Comparison of ENCODE assay signal across 8 cellular contexts in the genomic region with DNA sequence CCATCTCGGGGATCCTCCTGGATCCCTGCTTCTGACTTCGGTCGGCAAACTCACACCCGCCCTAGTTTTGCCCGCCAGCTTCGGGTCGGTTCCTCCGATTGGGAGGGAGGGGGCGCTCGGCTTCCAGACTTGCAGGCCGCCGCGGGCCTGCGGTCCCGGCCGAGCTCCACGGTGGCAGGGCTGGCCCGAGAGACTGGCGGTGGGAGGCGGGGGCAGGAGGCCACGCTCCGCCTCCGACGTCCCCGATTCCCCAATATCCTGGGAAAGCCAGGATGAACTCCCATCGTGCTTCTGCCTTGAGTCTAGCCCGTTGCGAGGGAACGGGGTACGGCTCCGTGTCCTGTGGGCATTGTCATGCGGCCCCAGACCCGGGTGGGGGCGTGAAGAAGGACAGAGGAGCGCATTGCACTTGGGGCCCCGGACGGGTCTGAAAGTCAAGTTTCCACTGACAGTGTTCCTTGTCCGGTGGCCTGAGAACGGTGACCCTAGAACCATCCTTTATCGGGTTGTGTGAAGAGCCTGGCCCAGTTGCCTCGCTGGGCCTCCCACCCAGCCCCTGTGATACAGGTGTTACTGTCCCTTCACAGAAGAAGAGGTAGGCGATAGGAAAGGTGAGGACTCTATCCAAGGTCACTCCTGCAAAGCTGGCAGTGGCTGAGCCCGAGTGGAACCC. TPM values are rescaled to one million over a fixed set of nuclear protein-coding genes. Genes with fewer than 3 reads are reported as not detected.
DNase-seq lines count a peak whose midpoint lies in the region; ATAC-seq and TF ChIP-seq lines count a peak whose summit lies in the region.

No MANE protein-coding gene starts in this region.

- H3K9me3 Mint-ChIP-seq in activated naive CD4-positive, alpha-beta T cell treated with anti-CD3 and anti-CD28 coated beads, Interleukin-2, amount 50 U/mL, for 24 hours, result no peaks in the 10 kb centered on the region
- H3K9me3 Mint-ChIP-seq in glutamatergic neuron (ENCODE audit: unreplicated experiment), result peaks cover 1% of the 10 kb centered on the region

- H4K20me1 ChIP-seq in osteoblast (ENCODE audit: insufficient read depth, low read length), result peaks cover 4% of the 10 kb centered on the region

- H3K27ac ChIP-seq in Panc1 (ENCODE audit: low read length) (0 out of 2 replicates have a peak overlapping the region, but pooled peaks have one; percentile 34), osteoblast (ENCODE audit: low read depth, low read length) (no peak overlapping the region), tibial artery (peak overlapping the region; percentile 80 to 82)

- intact Hi-C loops in Panc1 (cut with micrococcal nuclease; ENCODE audit: unreplicated experiment) (loop anchor here (2.0 to 10.0 kb wide), 4 partner anchors 94 to 731 kb away; no protein-coding TSS in a partner anchor), tibial artery (cut with DNase I; ENCODE audit: low total_unique reads) (loop anchor here (2.0 to 10.0 kb wide), 3 partner anchors 94 to 731 kb away; no protein-coding TSS in a partner anchor)

- no peaks in the 10 kb centered on the region for H3K36me3 Mint-ChIP-seq in activated naive CD4-positive, alpha-beta T cell treated with anti-CD3 and anti-CD28 coated beads, Interleukin-2, amount 50 U/mL, for 24 hours
- no peaks in the 10 kb centered on the region for H3K36me3 Mint-ChIP-seq in glutamatergic neuron (ENCODE audit: unreplicated experiment)

- CTCF ChIA-PET in Panc1 (lab: Charles Lee), result interaction anchor here (0.5 to 1.8 kb wide), 7 partner anchors 32 to 414 kb away, joined by 3 to 11 read pairs (median 4); no protein-coding TSS in a partner anchor

- H3K27ac Mint-ChIP-seq in activated naive CD4-positive, alpha-beta T cell treated with anti-CD3 and anti-CD28 coated beads, Interleukin-2, amount 50 U/mL, for 24 hours, result no peak overlapping the region
- H3K27ac Mint-ChIP-seq in glutamatergic neuron (ENCODE audit: unreplicated experiment), result no peak overlapping the region

- POLR2A ChIA-PET in Panc1 (lab: Charles Lee), result interaction anchor here (0.6 kb wide), 2 partner anchors 9 to 337 kb away, joined by 3 to 4 read pairs; no protein-coding TSS in a partner anchor

- DNase-seq in GDM1 (lab: John Stamatoyannopoulos, UW) (peak; percentile 25), Panc1 (ENCODE audit: low read depth, low spot score) (peak; percentile 13), glutamatergic neuron (peak; percentile 88), osteoblast (ENCODE audit: insufficient read length, low spot score, missing footprints) (peak; percentile 98), tibial artery (peak; percentile 82 to 89), NCI-H187 treated with DMSO at 0.1 percent for 48 hours (lab: John Stamatoyannopoulos, UW) (no peak)

- H3K36me3 ChIP-seq in Panc1 (ENCODE audit: control insufficient read depth, insufficient read depth, low read length) (no peaks in the 10 kb centered on the region), osteoblast (ENCODE audit: insufficient read depth, low read length) (no peaks in the 10 kb centered on the region), tibial artery (no peaks in the 10 kb centered on the region)

- H3K9me3 ChIP-seq in Panc1 (ENCODE audit: control insufficient read depth, insufficient read depth, low read depth, low read length) (no peaks in the 10 kb centered on the region), osteoblast (ENCODE audit: low read depth, low read length) (no peaks in the 10 kb centered on the region), tibial artery (no peaks in the 10 kb centered on the region)

- ATAC-seq in HG03378 (IDR thresholded peaks at IDR 0.05; ENCODE audit: unreplicated experiment) (peak; percentile 50), Panc1 (peak; percentile 76)

- TF ChIP-seq CTCF in Panc1 (IDR thresholded peaks at IDR 0.05) (peak; percentile 92), glutamatergic neuron (IDR thresholded peaks at IDR 0.05; ENCODE audit: partially characterized antibody, unreplicated experiment) (peak; percentile 75), osteoblast (IDR thresholded peaks at IDR 0.05; ENCODE audit: extremely low read depth, low read depth, low read length) (peak; percentile 65), tibial artery (IDR thresholded peaks at IDR 0.05) (peak; percentile 91 to 92)

- peaks cover 22% of the 10 kb centered on the region for H3K4me1 Mint-ChIP-seq in activated naive CD4-positive, alpha-beta T cell treated with anti-CD3 and anti-CD28 coated beads, Interleukin-2, amount 50 U/mL, for 24 hours
- peaks cover 20% of the 10 kb centered on the region for H3K4me1 Mint-ChIP-seq in glutamatergic neuron (ENCODE audit: low read depth, unreplicated experiment)

- peaks cover 12% of the 10 kb centered on the region for H3K4me1 ChIP-seq in Panc1 (ENCODE audit: control insufficient read depth, insufficient read depth, low read length)
- H3K4me1 ChIP-seq in osteoblast (ENCODE audit: insufficient read depth, low read length), result peaks cover 15% of the 10 kb centered on the region
- peaks cover 0 to 45% (median 38%) of the 10 kb centered on the region in 4 donors for H3K4me1 ChIP-seq in tibial artery

- H3K27me3 Mint-ChIP-seq in activated naive CD4-positive, alpha-beta T cell treated with anti-CD3 and anti-CD28 coated beads, Interleukin-2, amount 50 U/mL, for 24 hours, result peaks cover 31% of the 10 kb centered on the region
- H3K27me3 Mint-ChIP-seq in glutamatergic neuron (ENCODE audit: unreplicated experiment), result peaks cover 14% of the 10 kb centered on the region

- H3K4me3 ChIP-seq in Panc1 (ENCODE audit: low read depth in 2 of 2, low read length in 2 of 2) (peak overlapping the region; percentile 8 to 57; a peak in 3 of 4 replicates), osteoblast (ENCODE audit: insufficient read depth, low read length) (peak overlapping the region; percentile 55), tibial artery (peak overlapping the region; percentile 57 to 78)

- H3K4me2 ChIP-seq in osteoblast (ENCODE audit: insufficient read depth, low read length), result peak overlapping the region; percentile 79

- H2AFZ ChIP-seq in osteoblast (ENCODE audit: low read length), result peak overlapping the region; percentile 68

- in situ Hi-C loops in Panc1 (cut with HindIII; ENCODE audit: low pct_unique_long_range_greater_than_20kb, low sequenced_read_pairs), result no loop called here

- H3K4me3 Mint-ChIP-seq in activated naive CD4-positive, alpha-beta T cell treated with anti-CD3 and anti-CD28 coated beads, Interleukin-2, amount 50 U/mL, for 24 hours, result peak overlapping the region; percentile 62
- no peak overlapping the region for H3K4me3 Mint-ChIP-seq in glutamatergic neuron (ENCODE audit: unreplicated experiment)

- no TSS peak for BruUV-seq in Panc1 (replicated peaks; lab: Mats Ljungman, UMichigan)

- H3K79me2 ChIP-seq in osteoblast (ENCODE audit: insufficient read depth, low read length), result no peaks in the 10 kb centered on the region

- H3K27me3 ChIP-seq in Panc1 (ENCODE audit: control insufficient read depth, insufficient read depth, low read length) (no peaks in the 10 kb centered on the region), osteoblast (ENCODE audit: insufficient read depth, low read length) (peaks cover 33% of the 10 kb centered on the region), tibial artery (peaks cover 0 to 55% of the 10 kb centered on the region in 2 donors)

RNA-seq across cellular contexts. Expression of a gene that starts 2.4 kb away (rescaled TPM):
- 38.2 TPM for total RNA-seq in Panc1 (2021; ENCODE audit: unreplicated experiment)
- 36.3 TPM for polyA plus RNA-seq in Panc1 (2012; ENCODE audit: insufficient read length)
- 0.34 TPM for total RNA-seq in glutamatergic neuron (ENCODE audit: unreplicated experiment)
- total RNA-seq in osteoblast, result under 0.01 and 0.29 TPM in 2 replicates

Comparison
In these comparisons a context has a peak if more than half of its experiments do, and no peak if none do; other contexts are left out.
1. RNA of a gene that starts 2.4 kb away (total RNA-seq): 38.2 TPM in Panc1 (single experiment); 0.34 TPM in glutamatergic neuron (single experiment) and under 0.01 to 0.29 TPM in osteoblast; every median in the first group is over 10 times any median in the second.
2. Peak in every context shown above with its lines, with median percentiles within 50 percentile points of each other: H3K4me3 ChIP-seq and CTCF ChIP-seq.